Comparison of ENCODE assay signal across 2 cellular contexts in genomic region chr2:170696006-170696405, GRCh38.
A peak's percentile ranks its signal among the peaks of the same experiment; 100 is the strongest.
TF ChIP-seq lines count a peak whose summit lies in the region.

No MANE protein-coding gene starts in this region.

TF ChIP-seq in HepG2, 621 proteins besides CTCF, POLR2A, EP300 and RAD21 (continues in another document):
- TF ChIP-seq TFDP1 (CRISPR knock-in tag; IDR thresholded peaks at IDR 0.05; ENCODE audit: borderline replicate concordance) = no peak
- no peak for TF ChIP-seq PATZ1 (CRISPR knock-in tag; IDR thresholded peaks at IDR 0.05)
- no peak for TF ChIP-seq HNRNPL (IDR thresholded peaks at IDR 0.05; ENCODE audit: low read depth, low read length)
- TF ChIP-seq ZNF318 (CRISPR knock-in tag; IDR thresholded peaks at IDR 0.05) = no peak
- TF ChIP-seq ESRRA (CRISPR knock-in tag; IDR thresholded peaks at IDR 0.05; ENCODE audit: low read depth) = no peak
- TF ChIP-seq JUND (CRISPR knock-in tag; IDR thresholded peaks at IDR 0.05) = no peak
- no peak for TF ChIP-seq ZNF264 (CRISPR knock-in tag; IDR thresholded peaks at IDR 0.05)
- TF ChIP-seq ISX (CRISPR knock-in tag; conservative IDR thresholded peaks at IDR 0.05) = no peak

TF ChIP-seq in K562, 482 proteins besides CTCF, POLR2A, EP300 and RAD21:
- TF ChIP-seq PKNOX1 (IDR thresholded peaks at IDR 0.05) = peak; percentile 50; the same call in 1 of the 2 replicates
- no peak for TF ChIP-seq TAL1 (IDR thresholded peaks at IDR 0.05)
TF ChIP-seq in K562: peak in this region for 1.
